ENCODE assay signal across 14 cellular contexts in the genomic region with DNA sequence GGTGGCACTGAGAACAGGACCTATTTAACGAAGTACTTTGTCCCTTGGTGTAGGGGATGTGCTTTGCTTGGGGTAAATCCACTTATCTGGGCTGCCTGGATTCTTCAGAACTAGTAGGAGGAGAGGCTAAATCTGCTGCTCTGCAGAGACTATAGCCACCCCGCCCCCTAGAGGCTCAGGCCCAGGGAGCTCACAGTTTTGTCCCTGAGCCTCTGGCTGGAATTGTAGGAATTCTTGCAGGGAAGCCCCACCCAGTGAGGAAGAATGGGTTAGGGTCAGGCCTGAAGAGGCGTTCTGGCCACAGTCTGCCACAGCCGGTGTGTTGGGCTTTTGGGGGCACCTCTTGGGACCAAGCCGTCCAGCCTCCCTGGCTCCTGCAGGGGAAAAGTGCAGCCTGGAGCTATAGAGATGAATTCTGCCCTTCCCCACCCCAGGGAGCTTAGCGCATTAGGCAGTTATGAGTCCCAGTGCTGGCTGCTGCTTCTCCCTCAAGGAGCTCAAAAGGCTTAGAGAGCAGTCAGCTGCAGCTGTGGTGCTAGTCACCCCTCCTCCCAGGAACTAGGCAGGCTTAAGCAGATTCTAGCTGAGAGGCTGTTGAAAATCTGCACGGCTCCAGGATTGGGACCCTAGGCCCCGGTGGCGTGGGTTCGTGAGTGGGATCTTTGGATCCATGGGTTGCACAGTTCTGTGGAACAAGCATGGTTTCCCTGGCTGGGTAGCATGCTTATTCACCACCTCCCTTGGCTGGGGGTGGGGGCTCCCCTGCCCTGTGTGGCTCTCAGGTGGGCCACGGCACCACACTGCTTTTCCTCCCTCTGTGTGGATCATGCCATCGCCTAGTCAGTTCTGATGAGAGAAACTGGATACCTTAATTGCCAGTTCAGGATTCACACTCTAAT.
"Had no signal": no experiment of that assay in that cellular context is flagged by ENCODE, and none has a peak within 500 bp of the region (broad histone marks: within the 10 kb centered on the region; RNA-seq: fewer than 3 reads in every experiment).

No MANE protein-coding gene starts in this region.

- ATAC-seq: activated T-helper 17 cell treated with anti-CD3 and anti-CD28 coated beads, Interleukin-2, amount 50 U/mL, for 72 hours; left lobe of liver; stimulated activated naive B cell treated with anti-CD40 and anti-IgM and Interleukin-4, amounts not matched to agents 10 μg/mL and 1 μg/mL and 100 μg/mL, for 72 hours had no signal

- DNase-seq: activated CD4-positive, alpha-beta T cell treated with anti-CD3 and anti-CD28 coated beads for 1 hour; activated CD4-positive, alpha-beta T cell treated with anti-CD3 and anti-CD28 coated beads, Interleukin-2, amount 50 U/mL, for 4 hours; activated naive CD4-positive, alpha-beta T cell treated with Interleukin-2 at 50 U/mL for 16 hours; activated T-cell treated with anti-CD3 and anti-CD28 coated beads for 4 hours; foreskin fibroblast; naive B cell; nucleus accumbens; stimulated activated CD4-positive, alpha-beta T cell treated with anti-CD3 and anti-CD28 coated beads, Interleukin-2, amount 100 ng/mL, for 48 hours; stimulated activated naive B cell treated with anti-CD40 and anti-IgM and Interleukin-4, amounts not matched to agents 10 μg/mL and 1 μg/mL and 100 μg/mL, for 72 hours; T-helper 9 cell; uterus had no signal

- H3K36me3 ChIP-seq: tibial nerve, uterus had no signal

- H3K36me3 Mint-ChIP-seq: naive B cell; stimulated activated naive B cell treated with anti-CD40 and anti-IgM and Interleukin-4, amounts not matched to agents 10 μg/mL and 1 μg/mL and 100 μg/mL, for 72 hours had no signal

- H3K9me3 ChIP-seq: uterus had no signal

- H3K4me3 ChIP-seq: tibial nerve, uterus had no signal

- H3K27ac Mint-ChIP-seq: activated T-helper 17 cell treated with anti-CD3 and anti-CD28 coated beads, Interleukin-2, amount 50 U/mL, for 72 hours; naive B cell; stimulated activated naive B cell treated with anti-CD40 and anti-IgM and Interleukin-4, amounts not matched to agents 10 μg/mL and 1 μg/mL and 100 μg/mL, for 72 hours had no signal

- H3K27me3 ChIP-seq: tibial nerve, uterus had no signal

- H3K4me1 Mint-ChIP-seq: activated T-helper 17 cell treated with anti-CD3 and anti-CD28 coated beads, Interleukin-2, amount 50 U/mL, for 72 hours; naive B cell; stimulated activated naive B cell treated with anti-CD40 and anti-IgM and Interleukin-4, amounts not matched to agents 10 μg/mL and 1 μg/mL and 100 μg/mL, for 72 hours had no signal

- H3K4me3 Mint-ChIP-seq: activated T-helper 17 cell treated with anti-CD3 and anti-CD28 coated beads, Interleukin-2, amount 50 U/mL, for 72 hours; naive B cell; stimulated activated naive B cell treated with anti-CD40 and anti-IgM and Interleukin-4, amounts not matched to agents 10 μg/mL and 1 μg/mL and 100 μg/mL, for 72 hours had no signal

- H3K27me3 Mint-ChIP-seq: activated T-helper 17 cell treated with anti-CD3 and anti-CD28 coated beads, Interleukin-2, amount 50 U/mL, for 72 hours; naive B cell; stimulated activated naive B cell treated with anti-CD40 and anti-IgM and Interleukin-4, amounts not matched to agents 10 μg/mL and 1 μg/mL and 100 μg/mL, for 72 hours had no signal

- H3K27ac ChIP-seq: tibial nerve, uterus had no signal
